In genomic region chr20:4154958-4155411, GRCh38 we compare ENCODE assay signal across 15 cellular contexts. TPM values are rescaled to one million over a fixed set of nuclear protein-coding genes. Genes with fewer than 3 reads are reported as not detected.
DNase-seq lines count a peak whose midpoint lies in the region; ATAC-seq, FAIRE-seq and TF ChIP-seq lines count a peak whose summit lies in the region.
"Had no signal": no experiment of that assay in that cellular context is flagged by ENCODE, and none has a peak within 500 bp of the region (broad histone marks: within the 10 kb centered on the region; RNA-seq: fewer than 3 reads in every experiment).

No MANE protein-coding gene starts in this region.

- no peak overlapping the region for H3K9ac ChIP-seq in parathyroid adenoma

- POLR2A ChIA-PET in CD4-positive, alpha-beta T cell (lab: Charles Lee) = no interaction called here

- no peaks in the 10 kb centered on the region for H3K36me3 Mint-ChIP-seq in CD4-positive, alpha-beta T cell (ENCODE audit: low read depth)

- peaks cover 18% of the 10 kb centered on the region for H3K27me3 ChIP-seq in CD4-positive, alpha-beta T cell (ENCODE audit: control insufficient read depth, insufficient read depth, low read length)
- no peaks in the 10 kb centered on the region for H3K27me3 ChIP-seq in parathyroid adenoma (ENCODE audit: control insufficient read depth, insufficient read depth, low read length)
- H3K27me3 ChIP-seq: brain microvascular endothelial cell, SJCRH30 had no signal

- DNase-seq in CD4-positive, alpha-beta T cell = no peak
- peak; percentile 40 to 47 for DNase-seq in Kasumi-1 (lab: John Stamatoyannopoulos, UW)
- no peak for DNase-seq in activated CD4-positive, CD25-positive, alpha-beta regulatory T cell treated with anti-CD3 and anti-CD28 coated beads, Interleukin-2, amount 50 U/mL, for 72 hours
- DNase-seq in ecto neural progenitor cell (ENCODE audit: low spot score) = no peak
- DNase-seq in RCC 7860 (ENCODE audit: low spot score) = no peak
- DNase-seq: brain microvascular endothelial cell, Calu3, NCI-H1105, NCI-H69, retina, SJCRH30 had no signal

- CTCF ChIA-PET in CD4-positive, alpha-beta T cell (lab: Charles Lee) = no interaction called here

- peaks cover 10% of the 10 kb centered on the region for H3K4me1 Mint-ChIP-seq in CD4-positive, alpha-beta T cell (ENCODE audit: low read depth)

- TF ChIP-seq CTCF in CD4-positive, alpha-beta T cell (IDR thresholded peaks at IDR 0.05) = no peak
- TF ChIP-seq CTCF in parathyroid adenoma (IDR thresholded peaks at IDR 0.05) = peak; percentile 25

- peaks cover 40% of the 10 kb centered on the region for H3K79me2 ChIP-seq in parathyroid adenoma

- no peak overlapping the region for H3K27ac ChIP-seq in CD4-positive, alpha-beta T cell (ENCODE audit: low read depth, low read length)
- H3K27ac ChIP-seq in cingulate gyrus (ENCODE audit: low read depth, low read length) (peak overlapping the region; percentile 41), parathyroid adenoma (peak overlapping the region; percentile 70)
- H3K27ac ChIP-seq: brain microvascular endothelial cell, SJCRH30 had no signal

- peaks cover 49% of the 10 kb centered on the region for H3K27me3 Mint-ChIP-seq in CD4-positive, alpha-beta T cell

- no peak for FAIRE-seq in RCC 7860 (lab: Jason Lieb, UNC)

- intact Hi-C loops in CD4-positive, alpha-beta T cell (cut with DNase I, micrococcal nuclease) = no loop called here

- peaks cover 20% of the 10 kb centered on the region for H3K4me1 ChIP-seq in parathyroid adenoma
- H3K4me1 ChIP-seq: SJCRH30 had no signal

- no peak overlapping the region for H3K4me3 Mint-ChIP-seq in CD4-positive, alpha-beta T cell
- H3K4me3 Mint-ChIP-seq: GM23338 had no signal

- no peak overlapping the region for H3K4me3 ChIP-seq in parathyroid adenoma (ENCODE audit: low read depth, low read length)
- H3K4me3 ChIP-seq: GM23338, SJCRH30 had no signal

- no peak overlapping the region for H3K4me2 ChIP-seq in parathyroid adenoma (ENCODE audit: low read length)
- H3K4me2 ChIP-seq: GM23338 had no signal

- no peaks in the 10 kb centered on the region for H3K9me3 ChIP-seq in CD4-positive, alpha-beta T cell (ENCODE audit: control insufficient read depth, low read length)
- H3K9me3 ChIP-seq in parathyroid adenoma (ENCODE audit: control insufficient read depth, low read length) = no peaks in the 10 kb centered on the region
- H3K9me3 ChIP-seq: SJCRH30 had no signal

- no peaks in the 10 kb centered on the region for H3K36me3 ChIP-seq in parathyroid adenoma (ENCODE audit: control insufficient read depth, insufficient read depth, low read length)
- H3K36me3 ChIP-seq: brain microvascular endothelial cell, SJCRH30 had no signal

- no peak overlapping the region for H3K27ac Mint-ChIP-seq in CD4-positive, alpha-beta T cell
- H3K27ac Mint-ChIP-seq: GM23338 had no signal

- H2AFZ ChIP-seq in parathyroid adenoma = no peak overlapping the region
- H2AFZ ChIP-seq: GM23338 had no signal

- H3K9me3 Mint-ChIP-seq in CD4-positive, alpha-beta T cell = no peaks in the 10 kb centered on the region
- H3K9me3 Mint-ChIP-seq: GM23338 had no signal

- ATAC-seq in CD4-positive, alpha-beta T cell (ENCODE audit: poor library complexity) = peak; percentile 57
- no peak for ATAC-seq in HG03457 (IDR thresholded peaks at IDR 0.05; ENCODE audit: unreplicated experiment)
- ATAC-seq: GM23338 had no signal

RNA-seq across cellular contexts. Expression of gene SMOX, which starts 6.4 kb away (rescaled TPM):
- 1 to 10 TPM; 1.0 to 2.4 TPM for total RNA-seq in CD4-positive, alpha-beta T cell

Comparison
In these comparisons a context has a peak if more than half of its experiments do, and no peak if none do; other contexts are left out.
1. DNase-seq: peak in Kasumi-1 (2 of 2); none in CD4-positive, alpha-beta T cell (0 of 10), activated CD4-positive, CD25-positive, alpha-beta regulatory T cell treated with anti-CD3 and anti-CD28 coated beads, Interleukin-2, amount 50 U/mL, for 72 hours (single experiment), ecto neural progenitor cell (single experiment) and RCC 7860 (single experiment).